1 cellular context compared by ENCODE assay signal in the genomic region with DNA sequence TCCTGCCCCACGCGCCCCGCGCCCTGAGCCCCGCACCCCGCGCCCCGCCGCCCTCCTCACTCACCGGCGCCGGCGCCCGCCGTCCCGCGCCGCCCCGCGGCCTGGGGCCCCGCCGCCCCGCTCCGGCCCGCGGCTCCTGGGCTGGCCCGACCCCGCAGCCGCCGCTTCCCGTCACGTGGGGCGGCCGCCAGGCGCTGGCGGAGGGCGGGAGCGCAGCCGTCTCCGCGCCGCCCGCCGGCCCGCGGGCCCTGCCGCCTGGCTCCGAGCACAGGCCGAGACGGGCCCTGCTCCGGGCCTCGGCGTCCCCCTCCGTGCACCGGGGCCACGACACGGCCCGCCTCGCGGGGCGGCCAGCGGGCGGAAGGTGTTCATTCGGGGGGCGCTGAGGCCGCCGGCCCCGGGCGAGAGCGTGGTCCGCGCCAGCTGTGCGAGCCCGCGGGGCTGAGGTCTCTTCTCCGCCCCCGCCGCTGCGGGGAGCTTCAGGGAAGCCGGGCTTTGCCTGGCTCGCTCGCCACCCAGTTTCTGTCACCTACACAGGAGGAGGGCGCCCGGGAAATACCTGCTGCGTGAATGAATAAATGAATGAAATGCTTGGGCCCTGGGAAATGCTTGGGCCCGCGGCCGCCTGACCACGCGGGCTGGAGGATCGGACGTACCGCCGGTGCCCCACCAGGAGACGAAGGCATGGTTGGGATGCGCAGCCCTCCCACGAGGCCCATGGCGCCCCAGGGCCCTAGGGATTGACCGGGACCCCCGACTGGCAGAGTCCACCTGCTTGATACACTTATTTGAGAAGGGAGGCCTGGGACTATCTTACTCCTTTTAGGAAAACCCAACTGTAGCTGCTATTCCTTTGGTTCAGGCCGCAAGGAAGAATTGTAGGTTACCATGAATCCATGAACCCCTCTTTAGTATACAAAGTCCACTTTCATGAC.
TF ChIP-seq lines count a peak whose summit lies in the region.

A gene with protein sequence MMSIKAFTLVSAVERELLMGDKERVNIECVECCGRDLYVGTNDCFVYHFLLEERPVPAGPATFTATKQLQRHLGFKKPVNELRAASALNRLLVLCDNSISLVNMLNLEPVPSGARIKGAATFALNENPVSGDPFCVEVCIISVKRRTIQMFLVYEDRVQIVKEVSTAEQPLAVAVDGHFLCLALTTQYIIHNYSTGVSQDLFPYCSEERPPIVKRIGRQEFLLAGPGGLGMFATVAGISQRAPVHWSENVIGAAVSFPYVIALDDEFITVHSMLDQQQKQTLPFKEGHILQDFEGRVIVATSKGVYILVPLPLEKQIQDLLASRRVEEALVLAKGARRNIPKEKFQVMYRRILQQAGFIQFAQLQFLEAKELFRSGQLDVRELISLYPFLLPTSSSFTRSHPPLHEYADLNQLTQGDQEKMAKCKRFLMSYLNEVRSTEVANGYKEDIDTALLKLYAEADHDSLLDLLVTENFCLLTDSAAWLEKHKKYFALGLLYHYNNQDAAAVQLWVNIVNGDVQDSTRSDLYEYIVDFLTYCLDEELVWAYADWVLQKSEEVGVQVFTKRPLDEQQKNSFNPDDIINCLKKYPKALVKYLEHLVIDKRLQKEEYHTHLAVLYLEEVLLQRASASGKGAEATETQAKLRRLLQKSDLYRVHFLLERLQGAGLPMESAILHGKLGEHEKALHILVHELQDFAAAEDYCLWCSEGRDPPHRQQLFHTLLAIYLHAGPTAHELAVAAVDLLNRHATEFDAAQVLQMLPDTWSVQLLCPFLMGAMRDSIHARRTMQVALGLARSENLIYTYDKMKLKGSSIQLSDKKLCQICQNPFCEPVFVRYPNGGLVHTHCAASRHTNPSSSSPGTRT (minus strand): TSS at position 175 of the 935 bp plus-strand sequence. CDS start 21,434 bp downstream, outside the sequence.

TF ChIP-seq in HepG2, 621 proteins besides CTCF, POLR2A, EP300 and RAD21 (continued from another document and continues in another):
- TF ChIP-seq, protein P1, sequence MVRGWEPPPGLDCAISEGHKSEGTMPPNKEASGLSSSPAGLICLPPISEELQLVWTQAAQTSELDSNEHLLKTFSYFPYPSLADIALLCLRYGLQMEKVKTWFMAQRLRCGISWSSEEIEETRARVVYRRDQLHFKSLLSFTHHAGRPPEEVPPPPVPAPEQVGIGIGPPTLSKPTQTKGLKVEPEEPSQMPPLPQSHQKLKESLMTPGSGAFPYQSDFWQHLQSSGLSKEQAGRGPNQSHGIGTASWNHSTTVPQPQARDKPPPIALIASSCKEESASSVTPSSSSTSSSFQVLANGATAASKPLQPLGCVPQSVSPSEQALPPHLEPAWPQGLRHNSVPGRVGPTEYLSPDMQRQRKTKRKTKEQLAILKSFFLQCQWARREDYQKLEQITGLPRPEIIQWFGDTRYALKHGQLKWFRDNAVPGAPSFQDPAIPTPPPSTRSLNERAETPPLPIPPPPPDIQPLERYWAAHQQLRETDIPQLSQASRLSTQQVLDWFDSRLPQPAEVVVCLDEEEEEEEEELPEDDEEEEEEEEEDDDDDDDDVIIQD (CRISPR knock-in tag; IDR thresholded peaks at IDR 0.05; ENCODE audit: low read depth), result no peak
- TF ChIP-seq ZNF251 (CRISPR knock-in tag; IDR thresholded peaks at IDR 0.05) (no peak), YEATS2 (CRISPR knock-in tag; IDR thresholded peaks at IDR 0.05; ENCODE audit: borderline replicate concordance) (peak; percentile 19; the same call in 1 of the 2 replicates), ZNF280D (CRISPR knock-in tag; IDR thresholded peaks at IDR 0.05) (no peak), GATAD1 (CRISPR knock-in tag; IDR thresholded peaks at IDR 0.05) (peak; percentile 43; the same call in 1 of the 2 replicates), JUND (CRISPR knock-in tag; IDR thresholded peaks at IDR 0.05) (no peak), ZNF557 (CRISPR knock-in tag; IDR thresholded peaks at IDR 0.05) (peak; percentile 89; the same call in 1 of the 2 replicates), ZNF563 (CRISPR knock-in tag; IDR thresholded peaks at IDR 0.05) (peak; percentile 94), ZMYM4 (CRISPR knock-in tag; IDR thresholded peaks at IDR 0.05) (peak; percentile 78), SMAD3 (CRISPR knock-in tag; IDR thresholded peaks at IDR 0.05) (0 out of 2 replicates have a peak, but pooled peaks have one; percentile 35), NFRKB (IDR thresholded peaks at IDR 0.05) (no peak), PHF5A (CRISPR knock-in tag; IDR thresholded peaks at IDR 0.05; ENCODE audit: low read depth, unreplicated experiment) (no peak), SMARCC2 (IDR thresholded peaks at IDR 0.05) (no peak), ARNT2 (CRISPR knock-in tag; IDR thresholded peaks at IDR 0.05; ENCODE audit: low read depth) (peak; percentile 85), CEBPG (CRISPR knock-in tag; IDR thresholded peaks at IDR 0.05) (no peak), ZNF776 (CRISPR knock-in tag; IDR thresholded peaks at IDR 0.05) (no peak), FLYWCH1 (CRISPR knock-in tag; IDR thresholded peaks at IDR 0.05) (no peak), CHCHD3 (CRISPR knock-in tag; IDR thresholded peaks at IDR 0.05) (no peak), FOXC1 (CRISPR knock-in tag; IDR thresholded peaks at IDR 0.05; ENCODE audit: borderline replicate concordance) (peak; percentile 95), MAFF (IDR thresholded peaks at IDR 0.05; ENCODE audit: low read depth, low read length) (no peak)
- TF ChIP-seq, protein P2, sequence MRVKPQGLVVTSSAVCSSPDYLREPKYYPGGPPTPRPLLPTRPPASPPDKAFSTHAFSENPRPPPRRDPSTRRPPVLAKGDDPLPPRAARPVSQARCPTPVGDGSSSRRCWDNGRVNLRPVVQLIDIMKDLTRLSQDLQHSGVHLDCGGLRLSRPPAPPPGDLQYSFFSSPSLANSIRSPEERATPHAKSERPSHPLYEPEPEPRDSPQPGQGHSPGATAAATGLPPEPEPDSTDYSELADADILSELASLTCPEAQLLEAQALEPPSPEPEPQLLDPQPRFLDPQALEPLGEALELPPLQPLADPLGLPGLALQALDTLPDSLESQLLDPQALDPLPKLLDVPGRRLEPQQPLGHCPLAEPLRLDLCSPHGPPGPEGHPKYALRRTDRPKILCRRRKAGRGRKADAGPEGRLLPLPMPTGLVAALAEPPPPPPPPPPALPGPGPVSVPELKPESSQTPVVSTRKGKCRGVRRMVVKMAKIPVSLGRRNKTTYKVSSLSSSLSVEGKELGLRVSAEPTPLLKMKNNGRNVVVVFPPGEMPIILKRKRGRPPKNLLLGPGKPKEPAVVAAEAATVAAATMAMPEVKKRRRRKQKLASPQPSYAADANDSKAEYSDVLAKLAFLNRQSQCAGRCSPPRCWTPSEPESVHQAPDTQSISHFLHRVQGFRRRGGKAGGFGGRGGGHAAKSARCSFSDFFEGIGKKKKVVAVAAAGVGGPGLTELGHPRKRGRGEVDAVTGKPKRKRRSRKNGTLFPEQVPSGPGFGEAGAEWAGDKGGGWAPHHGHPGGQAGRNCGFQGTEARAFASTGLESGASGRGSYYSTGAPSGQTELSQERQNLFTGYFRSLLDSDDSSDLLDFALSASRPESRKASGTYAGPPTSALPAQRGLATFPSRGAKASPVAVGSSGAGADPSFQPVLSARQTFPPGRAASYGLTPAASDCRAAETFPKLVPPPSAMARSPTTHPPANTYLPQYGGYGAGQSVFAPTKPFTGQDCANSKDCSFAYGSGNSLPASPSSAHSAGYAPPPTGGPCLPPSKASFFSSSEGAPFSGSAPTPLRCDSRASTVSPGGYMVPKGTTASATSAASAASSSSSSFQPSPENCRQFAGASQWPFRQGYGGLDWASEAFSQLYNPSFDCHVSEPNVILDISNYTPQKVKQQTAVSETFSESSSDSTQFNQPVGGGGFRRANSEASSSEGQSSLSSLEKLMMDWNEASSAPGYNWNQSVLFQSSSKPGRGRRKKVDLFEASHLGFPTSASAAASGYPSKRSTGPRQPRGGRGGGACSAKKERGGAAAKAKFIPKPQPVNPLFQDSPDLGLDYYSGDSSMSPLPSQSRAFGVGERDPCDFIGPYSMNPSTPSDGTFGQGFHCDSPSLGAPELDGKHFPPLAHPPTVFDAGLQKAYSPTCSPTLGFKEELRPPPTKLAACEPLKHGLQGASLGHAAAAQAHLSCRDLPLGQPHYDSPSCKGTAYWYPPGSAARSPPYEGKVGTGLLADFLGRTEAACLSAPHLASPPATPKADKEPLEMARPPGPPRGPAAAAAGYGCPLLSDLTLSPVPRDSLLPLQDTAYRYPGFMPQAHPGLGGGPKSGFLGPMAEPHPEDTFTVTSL (CRISPR knock-in tag; IDR thresholded peaks at IDR 0.05; ENCODE audit: borderline replicate concordance), result no peak
- TF ChIP-seq, protein P3, sequence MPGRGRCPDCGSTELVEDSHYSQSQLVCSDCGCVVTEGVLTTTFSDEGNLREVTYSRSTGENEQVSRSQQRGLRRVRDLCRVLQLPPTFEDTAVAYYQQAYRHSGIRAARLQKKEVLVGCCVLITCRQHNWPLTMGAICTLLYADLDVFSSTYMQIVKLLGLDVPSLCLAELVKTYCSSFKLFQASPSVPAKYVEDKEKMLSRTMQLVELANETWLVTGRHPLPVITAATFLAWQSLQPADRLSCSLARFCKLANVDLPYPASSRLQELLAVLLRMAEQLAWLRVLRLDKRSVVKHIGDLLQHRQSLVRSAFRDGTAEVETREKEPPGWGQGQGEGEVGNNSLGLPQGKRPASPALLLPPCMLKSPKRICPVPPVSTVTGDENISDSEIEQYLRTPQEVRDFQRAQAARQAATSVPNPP (CRISPR knock-in tag; IDR thresholded peaks at IDR 0.05), result no peak
- TF ChIP-seq, protein P4, sequence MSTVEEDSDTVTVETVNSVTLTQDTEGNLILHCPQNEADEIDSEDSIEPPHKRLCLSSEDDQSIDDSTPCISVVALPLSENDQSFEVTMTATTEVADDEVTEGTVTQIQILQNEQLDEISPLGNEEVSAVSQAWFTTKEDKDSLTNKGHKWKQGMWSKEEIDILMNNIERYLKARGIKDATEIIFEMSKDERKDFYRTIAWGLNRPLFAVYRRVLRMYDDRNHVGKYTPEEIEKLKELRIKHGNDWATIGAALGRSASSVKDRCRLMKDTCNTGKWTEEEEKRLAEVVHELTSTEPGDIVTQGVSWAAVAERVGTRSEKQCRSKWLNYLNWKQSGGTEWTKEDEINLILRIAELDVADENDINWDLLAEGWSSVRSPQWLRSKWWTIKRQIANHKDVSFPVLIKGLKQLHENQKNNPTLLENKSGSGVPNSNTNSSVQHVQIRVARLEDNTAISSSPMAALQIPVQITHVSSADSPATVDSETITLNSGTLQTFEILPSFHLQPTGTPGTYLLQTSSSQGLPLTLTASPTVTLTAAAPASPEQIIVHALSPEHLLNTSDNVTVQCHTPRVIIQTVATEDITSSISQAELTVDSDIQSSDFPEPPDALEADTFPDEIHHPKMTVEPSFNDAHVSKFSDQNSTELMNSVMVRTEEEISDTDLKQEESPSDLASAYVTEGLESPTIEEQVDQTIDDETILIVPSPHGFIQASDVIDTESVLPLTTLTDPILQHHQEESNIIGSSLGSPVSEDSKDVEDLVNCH (CRISPR knock-in tag; IDR thresholded peaks at IDR 0.05), result no peak
- TF ChIP-seq, protein P5, sequence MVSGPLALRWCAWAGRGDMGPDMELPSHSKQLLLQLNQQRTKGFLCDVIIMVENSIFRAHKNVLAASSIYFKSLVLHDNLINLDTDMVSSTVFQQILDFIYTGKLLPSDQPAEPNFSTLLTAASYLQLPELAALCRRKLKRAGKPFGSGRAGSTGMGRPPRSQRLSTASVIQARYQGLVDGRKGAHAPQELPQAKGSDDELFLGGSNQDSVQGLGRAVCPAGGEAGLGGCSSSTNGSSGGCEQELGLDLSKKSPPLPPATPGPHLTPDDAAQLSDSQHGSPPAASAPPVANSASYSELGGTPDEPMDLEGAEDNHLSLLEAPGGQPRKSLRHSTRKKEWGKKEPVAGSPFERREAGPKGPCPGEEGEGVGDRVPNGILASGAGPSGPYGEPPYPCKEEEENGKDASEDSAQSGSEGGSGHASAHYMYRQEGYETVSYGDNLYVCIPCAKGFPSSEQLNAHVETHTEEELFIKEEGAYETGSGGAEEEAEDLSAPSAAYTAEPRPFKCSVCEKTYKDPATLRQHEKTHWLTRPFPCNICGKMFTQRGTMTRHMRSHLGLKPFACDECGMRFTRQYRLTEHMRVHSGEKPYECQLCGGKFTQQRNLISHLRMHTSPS (CRISPR knock-in tag; IDR thresholded peaks at IDR 0.05; ENCODE audit: low read depth), result no peak
- TF ChIP-seq, protein P6, sequence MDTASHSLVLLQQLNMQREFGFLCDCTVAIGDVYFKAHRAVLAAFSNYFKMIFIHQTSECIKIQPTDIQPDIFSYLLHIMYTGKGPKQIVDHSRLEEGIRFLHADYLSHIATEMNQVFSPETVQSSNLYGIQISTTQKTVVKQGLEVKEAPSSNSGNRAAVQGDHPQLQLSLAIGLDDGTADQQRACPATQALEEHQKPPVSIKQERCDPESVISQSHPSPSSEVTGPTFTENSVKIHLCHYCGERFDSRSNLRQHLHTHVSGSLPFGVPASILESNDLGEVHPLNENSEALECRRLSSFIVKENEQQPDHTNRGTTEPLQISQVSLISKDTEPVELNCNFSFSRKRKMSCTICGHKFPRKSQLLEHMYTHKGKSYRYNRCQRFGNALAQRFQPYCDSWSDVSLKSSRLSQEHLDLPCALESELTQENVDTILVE (CRISPR knock-in tag; IDR thresholded peaks at IDR 0.05), result no peak
- TF ChIP-seq, protein P7, sequence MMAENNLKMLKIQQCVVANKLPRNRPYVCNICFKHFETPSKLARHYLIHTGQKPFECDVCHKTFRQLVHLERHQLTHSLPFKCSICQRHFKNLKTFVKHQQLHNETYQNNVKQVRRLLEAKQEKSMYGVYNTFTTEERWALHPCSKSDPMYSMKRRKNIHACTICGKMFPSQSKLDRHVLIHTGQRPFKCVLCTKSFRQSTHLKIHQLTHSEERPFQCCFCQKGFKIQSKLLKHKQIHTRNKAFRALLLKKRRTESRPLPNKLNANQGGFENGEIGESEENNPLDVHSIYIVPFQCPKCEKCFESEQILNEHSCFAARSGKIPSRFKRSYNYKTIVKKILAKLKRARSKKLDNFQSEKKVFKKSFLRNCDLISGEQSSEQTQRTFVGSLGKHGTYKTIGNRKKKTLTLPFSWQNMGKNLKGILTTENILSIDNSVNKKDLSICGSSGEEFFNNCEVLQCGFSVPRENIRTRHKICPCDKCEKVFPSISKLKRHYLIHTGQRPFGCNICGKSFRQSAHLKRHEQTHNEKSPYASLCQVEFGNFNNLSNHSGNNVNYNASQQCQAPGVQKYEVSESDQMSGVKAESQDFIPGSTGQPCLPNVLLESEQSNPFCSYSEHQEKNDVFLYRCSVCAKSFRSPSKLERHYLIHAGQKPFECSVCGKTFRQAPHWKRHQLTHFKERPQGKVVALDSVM (CRISPR knock-in tag; IDR thresholded peaks at IDR 0.05), result no peak
